3 cellular contexts compared by ENCODE assay signal in the genomic region with DNA sequence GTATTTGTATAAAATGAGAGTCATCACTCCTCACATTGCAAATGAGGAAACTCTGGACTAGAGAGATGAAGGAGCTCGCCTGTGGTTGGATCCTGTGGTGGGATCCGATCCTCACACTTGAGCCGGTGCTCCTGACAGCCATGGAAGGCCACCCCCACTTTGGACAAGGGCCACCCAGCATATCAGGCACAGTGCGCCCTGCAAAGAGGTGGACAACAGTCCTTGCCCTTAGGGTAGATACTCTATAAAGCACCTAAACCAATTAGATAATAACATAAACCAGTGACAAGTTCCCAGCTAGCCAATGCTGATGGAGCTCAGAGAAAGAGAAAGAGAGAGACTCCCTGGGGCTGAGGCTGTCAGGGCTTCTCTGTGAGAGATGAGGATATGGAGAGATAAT.
"Had no signal": no experiment of that assay in that cellular context is flagged by ENCODE, and none has a peak within 500 bp of the region (broad histone marks: within the 10 kb centered on the region; RNA-seq: fewer than 3 reads in every experiment).

No MANE protein-coding gene starts in this region.

- H3K4me3 ChIP-seq: GM12878 had no signal

- DNase-seq: GDM1, GF-D8 had no signal

- ATAC-seq: GM12878 had no signal
